Comparison of ENCODE assay signal across 14 cellular contexts in genomic region chr20:41475507-41475906, GRCh38.
A peak's percentile ranks its signal among the peaks of the same experiment; 100 is the strongest.
DNase-seq lines count a peak whose midpoint lies in the region; ATAC-seq, FAIRE-seq and TF ChIP-seq lines count a peak whose summit lies in the region.
"Had no signal": no experiment of that assay in that cellular context is flagged by ENCODE, and none has a peak within 500 bp of the region (broad histone marks: within the 10 kb centered on the region; RNA-seq: fewer than 3 reads in every experiment).

No MANE protein-coding gene starts in this region.

- FAIRE-seq in pancreas (lab: Jason Lieb, UNC) = no peak
- no peak for FAIRE-seq in D721Med (lab: Jason Lieb, UNC)

- CTCF ChIA-PET in Panc1 (lab: Charles Lee) = no interaction called here

- intact Hi-C loops in Panc1 (cut with micrococcal nuclease; ENCODE audit: unreplicated experiment) = no loop called here
- intact Hi-C loops in Right ventricle myocardium superior (cut with DNase I) = no loop called here
- intact Hi-C loops in pancreas (cut with DNase I) = no loop called here

- no TSS peak for BruUV-seq in Panc1 (replicated peaks; lab: Mats Ljungman, UMichigan)

- DNase-seq in EH (ENCODE audit: low read depth) = peak; percentile 28
- no peak for DNase-seq in Panc1 (ENCODE audit: low read depth, low spot score)
- no peak for DNase-seq in Right ventricle myocardium superior
- DNase-seq in pancreas = peak in 1 of 6 donors; percentile 32
- DNase-seq in SW 1271 (lab: John Stamatoyannopoulos, UW) = no peak
- no peak for DNase-seq in SW480 (ENCODE audit: low spot score)
- no peak for DNase-seq in D721Med (ENCODE audit: insufficient read length, low spot score)
- DNase-seq in H4 (ENCODE audit: low spot score) = no peak
- DNase-seq: activated CD8-positive, alpha-beta memory T cell treated with anti-CD3 and anti-CD28 coated beads, Interleukin-2, amount 10 ng/mL, durations not matched to agents 7 days and 5 days; H9; immature natural killer cell; substantia nigra had no signal

- H3K4me3 ChIP-seq in Panc1 (ENCODE audit: low read depth in 2 of 2, low read length in 2 of 2) (no peak overlapping the region), pancreas (no peak overlapping the region)
- H3K4me3 ChIP-seq: MG63 had no signal

- peak overlapping the region; percentile 55; the same call in 1 of the 2 replicates for H3K27ac ChIP-seq in Panc1 (ENCODE audit: low read length)
- peak overlapping the region in 3 of 4 donors; percentile 49 to 87 (median 67) for H3K27ac ChIP-seq in pancreas

- POLR2A ChIA-PET in Panc1 (lab: Charles Lee) = no interaction called here

- no peak for ATAC-seq in Panc1
- ATAC-seq in Right ventricle myocardium superior (ENCODE audit: poor library complexity) = peak; percentile 37
- peak; percentile 56 to 75 (median 64) for ATAC-seq in pancreas
- ATAC-seq: activated CD8-positive, alpha-beta memory T cell treated with anti-CD3 and anti-CD28 coated beads, Interleukin-2, amount 10 ng/mL, durations not matched to agents 7 days and 5 days; activated naive CD4-positive, alpha-beta T cell treated with anti-CD3 and anti-CD28 coated beads, Interleukin-2, amount 50 U/mL, for 72 hours had no signal

- in situ Hi-C loops in Panc1 (cut with HindIII; ENCODE audit: low pct_unique_long_range_greater_than_20kb, low sequenced_read_pairs) = no loop called here

- 9 to 13% methylated on average over 1 of the region's 1 CpG for WGBS in pancreas, 2 donors

- no peaks in the 10 kb centered on the region for H3K27me3 ChIP-seq in Panc1 (ENCODE audit: control insufficient read depth, insufficient read depth, low read length)
- H3K27me3 ChIP-seq in pancreas = no peaks in the 10 kb centered on the region
- H3K27me3 ChIP-seq: MG63 had no signal

- TF ChIP-seq CTCF in Panc1 (IDR thresholded peaks at IDR 0.05) = no peak
- no peak for TF ChIP-seq CTCF in pancreas (IDR thresholded peaks at IDR 0.05)
- no peak for TF ChIP-seq CTCF in D721Med (IDR thresholded peaks at IDR 0.05; ENCODE audit: insufficient read depth, missing control alignments)

- H3K4me1 ChIP-seq in Panc1 (ENCODE audit: control insufficient read depth, insufficient read depth, low read length) (0 out of 2 replicates have a peak, but pooled peaks cover 3% of the 10 kb centered on the region), pancreas (peaks cover 13 to 35% (median 30%) of the 10 kb centered on the region in 3 donors)

- no peaks in the 10 kb centered on the region for H3K36me3 ChIP-seq in Panc1 (ENCODE audit: control insufficient read depth, insufficient read depth, low read length)
- no peaks in the 10 kb centered on the region for H3K36me3 ChIP-seq in pancreas

- no peaks in the 10 kb centered on the region for H3K9me3 ChIP-seq in Panc1 (ENCODE audit: control insufficient read depth, insufficient read depth, low read depth, low read length)
- no peaks in the 10 kb centered on the region for H3K9me3 ChIP-seq in pancreas
